ENCODE assay signal across 17 cellular contexts in the genomic region with DNA sequence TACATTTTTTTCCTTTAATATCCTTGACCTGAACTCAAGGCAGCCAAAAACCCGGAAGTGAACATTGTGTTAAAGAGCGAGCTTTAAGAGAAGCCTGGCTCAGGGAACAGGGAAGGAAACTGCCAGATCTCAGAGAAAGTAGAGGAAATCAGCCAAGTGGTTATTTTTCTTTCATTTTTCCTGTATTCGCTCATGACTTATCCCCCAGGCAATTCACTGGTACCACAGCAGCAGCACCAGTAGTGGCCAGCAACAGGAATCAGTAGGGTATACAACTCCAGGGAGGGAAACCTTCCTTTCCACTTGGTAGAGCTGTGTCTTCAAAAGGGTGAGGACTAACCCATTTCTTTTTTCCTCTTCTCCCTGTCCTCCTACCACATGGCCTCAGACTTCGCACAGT.
DNase-seq lines count a peak whose midpoint lies in the region; ATAC-seq, FAIRE-seq and TF ChIP-seq lines count a peak whose summit lies in the region.
"Had no signal": no experiment of that assay in that cellular context is flagged by ENCODE, and none has a peak within 500 bp of the region (broad histone marks: within the 10 kb centered on the region; RNA-seq: fewer than 3 reads in every experiment).

No MANE protein-coding gene starts in this region.

- H3K27me3 ChIP-seq in GM23338 (ENCODE audit: insufficient read depth) (no peaks in the 10 kb centered on the region), heart right ventricle (no peaks in the 10 kb centered on the region), ascending aorta (no peaks in the 10 kb centered on the region)
- H3K27me3 ChIP-seq: SJCRH30 had no signal

- no peak overlapping the region for H3K27ac Mint-ChIP-seq in GM23338
- H3K27ac Mint-ChIP-seq: activated CD4-positive, alpha-beta memory T cell treated with anti-CD3 and anti-CD28 coated beads, Interleukin-2, amount 10 ng/mL, durations not matched to agents 7 days and 5 days; activated T-helper 2 cell treated with anti-CD3 and anti-CD28 coated beads, Interferon-gamma antibody, Interleukin-2, Interleukin-4, amounts not matched to agents 10 μg/mL and 5 μg/mL and 100 μg/mL, durations not matched to agents 14 hours and 24 hours and 36 hours; IgD-negative memory B cell; type B pancreatic cell had no signal

- TF ChIP-seq POLR2A in GM12892 (IDR thresholded peaks at IDR 0.05; ENCODE audit: low read depth, low read length) = no peak

- H3K4me3 Mint-ChIP-seq in GM23338 = no peak overlapping the region
- H3K4me3 Mint-ChIP-seq: activated CD4-positive, alpha-beta memory T cell treated with anti-CD3 and anti-CD28 coated beads, Interleukin-2, amount 10 ng/mL, durations not matched to agents 7 days and 5 days; IgD-negative memory B cell; type B pancreatic cell had no signal

- 50 to 68% methylated on average over 4 of the region's 4 CpGs for WGBS in heart right ventricle, 2 donors

- H3K36me3 ChIP-seq in GM23338 (ENCODE audit: insufficient read depth) (no peaks in the 10 kb centered on the region), heart right ventricle (no peaks in the 10 kb centered on the region), ascending aorta (no peaks in the 10 kb centered on the region)
- H3K36me3 ChIP-seq: SJCRH30 had no signal

- peak; percentile 77 for ATAC-seq in GM23338
- ATAC-seq in heart right ventricle = peak in 7 of 8 donors; percentile 33 to 72 (median 58)
- ATAC-seq in sciatic nerve = peak; percentile 72

- H3K9me3 ChIP-seq in heart right ventricle = peaks cover 0 to 9% (median 2%) of the 10 kb centered on the region in 11 donors
- H3K9me3 ChIP-seq in ascending aorta = no peaks in the 10 kb centered on the region
- H3K9me3 ChIP-seq: SJCRH30 had no signal

- no peaks in the 10 kb centered on the region for H3K27me3 Mint-ChIP-seq in GM23338 (ENCODE audit: insufficient read depth, low read depth, poor library complexity)
- H3K27me3 Mint-ChIP-seq: activated CD4-positive, alpha-beta memory T cell treated with anti-CD3 and anti-CD28 coated beads, Interleukin-2, amount 10 ng/mL, durations not matched to agents 7 days and 5 days; IgD-negative memory B cell; type B pancreatic cell had no signal

- FAIRE-seq in GM12892 (lab: Jason Lieb, UNC) = no peak

- H3K9me2 ChIP-seq in GM23338 (ENCODE audit: insufficient read depth) = no peaks in the 10 kb centered on the region

- H3K36me3 Mint-ChIP-seq in GM23338 (ENCODE audit: low read depth) = peaks cover 5% of the 10 kb centered on the region; the same call in 2 of the 3 replicates
- H3K36me3 Mint-ChIP-seq: IgD-negative memory B cell had no signal

- peaks cover 5% of the 10 kb centered on the region for H3K9me3 Mint-ChIP-seq in GM23338

- H3K4me1 Mint-ChIP-seq in GM23338 = peaks cover 5% of the 10 kb centered on the region; the same call in 2 of the 3 replicates
- H3K4me1 Mint-ChIP-seq: activated CD4-positive, alpha-beta memory T cell treated with anti-CD3 and anti-CD28 coated beads, Interleukin-2, amount 10 ng/mL, durations not matched to agents 7 days and 5 days; IgD-negative memory B cell had no signal

- DNase-seq in GM23338 (ENCODE audit: low spot score) = peak; percentile 17
- peak; percentile 40 to 41 for DNase-seq in cardiac fibroblast (ENCODE audit: low read depth in 2 of 2)
- DNase-seq in heart right ventricle = no peak
- DNase-seq in sciatic nerve (ENCODE audit: low spot score) = no peak
- DNase-seq in GM12892 (ENCODE audit: insufficient read length) = no peak
- no peak for DNase-seq in ascending aorta (ENCODE audit: low spot score in 2 of 2)
- DNase-seq in effector CD8-positive, alpha-beta T cell (lab: John Stamatoyannopoulos, UW) = no peak
- DNase-seq in activated T-cell treated with anti-CD3 and anti-CD28 coated beads, Interleukin-2, amount 50 U/mL, for 48 hours = no peak
- DNase-seq: activated CD4-positive, alpha-beta memory T cell treated with anti-CD3 and anti-CD28 coated beads, Interleukin-2, amount 10 ng/mL, durations not matched to agents 7 days and 5 days; central memory CD4-positive, alpha-beta T cell; NCI-H187; posterior cingulate gyrus; SJCRH30 had no signal

- H3K27ac ChIP-seq in GM23338 (ENCODE audit: low read depth) (no peak overlapping the region), heart right ventricle (peak overlapping the region in 9 of 10 donors; percentile 21 to 72 (median 44)), ascending aorta (no peak overlapping the region)
- H3K27ac ChIP-seq: epithelial cell of prostate, SJCRH30 had no signal

- peak overlapping the region; percentile 14; the same call in 1 of the 2 replicates for H2AFZ ChIP-seq in GM23338

- intact Hi-C loops in heart right ventricle (cut with DNase I) = no loop called here
- intact Hi-C loops in sciatic nerve (cut with DNase I) = no loop called here
- intact Hi-C loops in ascending aorta (cut with DNase I) = no loop called here

- H3K79me2 ChIP-seq in GM23338 (replicated peaks; ENCODE audit: insufficient read depth) = no peaks in the 10 kb centered on the region

- no peaks in the 10 kb centered on the region; the same call in 1 of the 2 replicates for H3K4me1 ChIP-seq in GM23338 (ENCODE audit: insufficient read depth)
- H3K4me1 ChIP-seq in heart right ventricle = peaks cover 0 to 9% (median 0%) of the 10 kb centered on the region in 9 donors
- no peaks in the 10 kb centered on the region for H3K4me1 ChIP-seq in ascending aorta
- H3K4me1 ChIP-seq: SJCRH30 had no signal

- TF ChIP-seq CTCF in GM23338 (conservative IDR thresholded peaks at IDR 0.05; ENCODE audit: low read depth in 2 of 2) (no peak), cardiac fibroblast (IDR thresholded peaks at IDR 0.05; ENCODE audit: low read depth, low read length) (no peak), heart right ventricle (IDR thresholded peaks at IDR 0.05) (no peak), ascending aorta (IDR thresholded peaks at IDR 0.05) (no peak)

- H3K4me2 ChIP-seq in GM23338 = no peak overlapping the region

- no peaks in the 10 kb centered on the region for H3F3A ChIP-seq in GM23338 (replicated peaks; ENCODE audit: low read depth)

- no peaks in the 10 kb centered on the region for H4K20me1 ChIP-seq in GM23338 (replicated peaks; ENCODE audit: insufficient read depth)

- no peak overlapping the region for H3K4me3 ChIP-seq in GM23338
- H3K4me3 ChIP-seq in cardiac fibroblast (replicated peaks in 1 of 2; ENCODE audit: low read depth in 2 of 2, low read length in 2 of 2) = no peak overlapping the region
- no peak overlapping the region for H3K4me3 ChIP-seq in heart right ventricle
- no peak overlapping the region for H3K4me3 ChIP-seq in ascending aorta
- H3K4me3 ChIP-seq: SJCRH30 had no signal

TF ChIP-seq in GM23338, 12 proteins besides CTCF, POLR2A, EP300 and RAD21 (continues in another document):
- TF ChIP-seq EZH2phosphoT487 (IDR thresholded peaks at IDR 0.05; ENCODE audit: unreplicated experiment) = no peak
- no peak for TF ChIP-seq EZH2 (IDR thresholded peaks at IDR 0.05; ENCODE audit: low read depth, unreplicated experiment)
- TF ChIP-seq, protein P1, sequence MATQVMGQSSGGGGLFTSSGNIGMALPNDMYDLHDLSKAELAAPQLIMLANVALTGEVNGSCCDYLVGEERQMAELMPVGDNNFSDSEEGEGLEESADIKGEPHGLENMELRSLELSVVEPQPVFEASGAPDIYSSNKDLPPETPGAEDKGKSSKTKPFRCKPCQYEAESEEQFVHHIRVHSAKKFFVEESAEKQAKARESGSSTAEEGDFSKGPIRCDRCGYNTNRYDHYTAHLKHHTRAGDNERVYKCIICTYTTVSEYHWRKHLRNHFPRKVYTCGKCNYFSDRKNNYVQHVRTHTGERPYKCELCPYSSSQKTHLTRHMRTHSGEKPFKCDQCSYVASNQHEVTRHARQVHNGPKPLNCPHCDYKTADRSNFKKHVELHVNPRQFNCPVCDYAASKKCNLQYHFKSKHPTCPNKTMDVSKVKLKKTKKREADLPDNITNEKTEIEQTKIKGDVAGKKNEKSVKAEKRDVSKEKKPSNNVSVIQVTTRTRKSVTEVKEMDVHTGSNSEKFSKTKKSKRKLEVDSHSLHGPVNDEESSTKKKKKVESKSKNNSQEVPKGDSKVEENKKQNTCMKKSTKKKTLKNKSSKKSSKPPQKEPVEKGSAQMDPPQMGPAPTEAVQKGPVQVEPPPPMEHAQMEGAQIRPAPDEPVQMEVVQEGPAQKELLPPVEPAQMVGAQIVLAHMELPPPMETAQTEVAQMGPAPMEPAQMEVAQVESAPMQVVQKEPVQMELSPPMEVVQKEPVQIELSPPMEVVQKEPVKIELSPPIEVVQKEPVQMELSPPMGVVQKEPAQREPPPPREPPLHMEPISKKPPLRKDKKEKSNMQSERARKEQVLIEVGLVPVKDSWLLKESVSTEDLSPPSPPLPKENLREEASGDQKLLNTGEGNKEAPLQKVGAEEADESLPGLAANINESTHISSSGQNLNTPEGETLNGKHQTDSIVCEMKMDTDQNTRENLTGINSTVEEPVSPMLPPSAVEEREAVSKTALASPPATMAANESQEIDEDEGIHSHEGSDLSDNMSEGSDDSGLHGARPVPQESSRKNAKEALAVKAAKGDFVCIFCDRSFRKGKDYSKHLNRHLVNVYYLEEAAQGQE (IDR thresholded peaks at IDR 0.05; ENCODE audit: unreplicated experiment) = no peak
- no peak for TF ChIP-seq POLR2AphosphoS5 (IDR thresholded peaks at IDR 0.05; ENCODE audit: low read depth)
- TF ChIP-seq JUNB (IDR thresholded peaks at IDR 0.05; ENCODE audit: unreplicated experiment) = no peak
- TF ChIP-seq, protein P2, sequence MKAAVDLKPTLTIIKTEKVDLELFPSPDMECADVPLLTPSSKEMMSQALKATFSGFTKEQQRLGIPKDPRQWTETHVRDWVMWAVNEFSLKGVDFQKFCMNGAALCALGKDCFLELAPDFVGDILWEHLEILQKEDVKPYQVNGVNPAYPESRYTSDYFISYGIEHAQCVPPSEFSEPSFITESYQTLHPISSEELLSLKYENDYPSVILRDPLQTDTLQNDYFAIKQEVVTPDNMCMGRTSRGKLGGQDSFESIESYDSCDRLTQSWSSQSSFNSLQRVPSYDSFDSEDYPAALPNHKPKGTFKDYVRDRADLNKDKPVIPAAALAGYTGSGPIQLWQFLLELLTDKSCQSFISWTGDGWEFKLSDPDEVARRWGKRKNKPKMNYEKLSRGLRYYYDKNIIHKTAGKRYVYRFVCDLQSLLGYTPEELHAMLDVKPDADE (IDR thresholded peaks at IDR 0.05) = no peak
- TF ChIP-seq STAT1 (IDR thresholded peaks at IDR 0.05; ENCODE audit: unreplicated experiment) = no peak
- TF ChIP-seq ZNF331 (CRISPR knock-in tag; IDR thresholded peaks at IDR 0.05; ENCODE audit: low read depth) = no peak

Comparison
In these comparisons a context has a peak if more than half of its experiments do, and no peak if none do; other contexts are left out.
1. DNase-seq: peak in GM23338 (single experiment) and cardiac fibroblast (2 of 2); none in heart right ventricle (0 of 2), sciatic nerve (single experiment), GM12892 (single experiment), ascending aorta (0 of 2), effector CD8-positive, alpha-beta T cell (single experiment) and activated T-cell treated with anti-CD3 and anti-CD28 coated beads, Interleukin-2, amount 50 U/mL, for 48 hours (0 of 2).
2. H3K27ac ChIP-seq: peak in heart right ventricle (9 of 10); none in GM23338 (single experiment) and ascending aorta (0 of 2).
3. Peak in every context shown above with its lines, with median percentiles within 50 percentile points of each other: ATAC-seq.